In the genomic region with DNA sequence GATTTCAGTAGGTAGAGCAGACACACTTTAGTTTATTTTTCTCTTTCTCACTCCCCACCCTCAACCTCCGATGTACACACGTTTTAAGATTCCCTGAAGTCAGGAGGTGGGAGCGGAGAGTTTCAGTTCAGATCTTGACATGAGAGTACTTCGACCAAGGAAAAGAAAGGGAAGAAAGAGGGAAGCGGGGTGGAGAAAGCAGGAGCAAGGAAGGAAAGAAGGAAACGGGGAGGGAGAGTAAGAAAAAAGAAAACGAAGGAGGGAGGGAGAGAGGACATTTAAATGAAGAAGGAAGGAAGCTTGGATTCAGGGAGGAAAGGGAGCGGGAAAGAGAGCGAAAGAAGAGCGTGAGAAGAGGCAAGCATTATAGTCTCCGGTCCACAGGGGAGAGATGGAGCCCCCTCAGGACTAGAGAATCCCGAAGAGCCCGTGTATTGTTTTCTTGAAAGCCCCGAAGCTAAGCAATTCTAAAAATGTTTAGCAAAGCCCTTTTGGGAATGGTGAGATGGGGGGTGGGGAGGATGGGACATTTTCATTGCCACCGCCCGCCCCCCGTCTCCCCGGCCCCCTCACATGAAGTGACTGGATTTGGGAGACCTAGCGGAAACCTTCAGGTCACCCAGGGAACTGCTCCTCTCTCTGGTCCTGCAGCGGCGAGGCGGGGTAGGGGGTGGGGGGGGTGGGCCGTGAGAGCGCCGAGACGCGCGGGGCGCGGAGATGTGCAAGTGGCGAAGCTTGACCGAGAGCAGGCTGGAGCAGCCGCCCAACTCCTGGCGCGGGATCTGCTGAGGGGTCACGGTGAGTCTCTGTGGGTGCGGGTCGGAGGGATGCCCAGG, we compare ENCODE assay signal across 8 cellular contexts. TPM values are rescaled to one million over a fixed set of nuclear protein-coding genes. Genes with fewer than 3 reads are reported as not detected.
DNase-seq lines count a peak whose midpoint lies in the region; ATAC-seq and TF ChIP-seq lines count a peak whose summit lies in the region.

No MANE protein-coding gene starts in this region.

- intact Hi-C loops in Right ventricle myocardium inferior (cut with DNase I) (no loop called here), cardiac septum (cut with DNase I) (no loop called here), aorta (cut with DNase I) (no loop called here)

- H3K27ac ChIP-seq in mesodermal cell (ENCODE audit: low read depth, low read length, severe bottlenecking) (no peak overlapping the region), aorta (ENCODE audit: low read depth in 1 of 2, low read length in 2 of 2) (no peak overlapping the region)

- peak; percentile 43 for TF ChIP-seq CTCF in chondrocyte (IDR thresholded peaks at IDR 0.05)

- H3K9me3 Mint-ChIP-seq in chondrocyte (ENCODE audit: low read depth): peaks cover 9% of the 10 kb centered on the region

- peaks cover 33% of the 10 kb centered on the region for H3K27me3 Mint-ChIP-seq in chondrocyte (ENCODE audit: low read depth)

- no peaks in the 10 kb centered on the region for H3K27me3 ChIP-seq in aorta (ENCODE audit: control insufficient read depth in 1 of 2, insufficient read depth in 2 of 2, low read length in 1 of 2)

- H3K9me3 ChIP-seq in mesodermal cell (ENCODE audit: control insufficient read depth, low read length) (no peaks in the 10 kb centered on the region), aorta (ENCODE audit: control insufficient read depth, low read length) (peaks cover 1% of the 10 kb centered on the region)

- peak overlapping the region; percentile 65 for H3K4me3 Mint-ChIP-seq in chondrocyte (ENCODE audit: unreplicated experiment)

- no peaks in the 10 kb centered on the region for H3K36me3 Mint-ChIP-seq in chondrocyte (ENCODE audit: low read depth)

- H3K36me3 ChIP-seq in mesodermal cell (ENCODE audit: control insufficient read depth, insufficient read depth, low read length) (peaks cover 2% of the 10 kb centered on the region), aorta (ENCODE audit: control insufficient read depth in 1 of 2, insufficient read depth in 2 of 2, low read length in 1 of 2) (no peaks in the 10 kb centered on the region)

- ATAC-seq in Right ventricle myocardium inferior (peak; percentile 43), aorta (ENCODE audit: low FRiP score) (no peak), HG02588 (IDR thresholded peaks at IDR 0.05; ENCODE audit: unreplicated experiment) (no peak)

- H3K4me3 ChIP-seq in mesodermal cell (ENCODE audit: extremely low read depth, insufficient read depth, low read length, poor library complexity, severe bottlenecking) (peak overlapping the region; percentile 72), aorta (ENCODE audit: low read length in 2 of 2) (peak overlapping the region; percentile 19 to 42)

- H3K4me1 ChIP-seq in mesodermal cell (ENCODE audit: control insufficient read depth, insufficient read depth, low read length, poor library complexity, severe bottlenecking) (peaks cover 12% of the 10 kb centered on the region), aorta (ENCODE audit: control insufficient read depth in 1 of 2, insufficient read depth in 2 of 2, low read length in 2 of 2) (no peaks in the 10 kb centered on the region)

- H3K27ac Mint-ChIP-seq in chondrocyte (ENCODE audit: unreplicated experiment): peak overlapping the region; percentile 29

- 2 to 5% methylated on average over 16 to 17 of the region's 38 CpGs for WGBS in mesodermal cell (ENCODE audit: insufficient coverage in 2 of 2), 2 experiments
- WGBS in aorta, 2 donors: 2% methylated on average over 31 to 38 of the region's 38 CpGs

- DNase-seq in Right ventricle myocardium inferior (ENCODE audit: missing footprints) (no peak), cardiac septum (ENCODE audit: low spot score) (no peak), chondrocyte (ENCODE audit: low spot score) (no peak), aorta (no peak), MV-4-11 (lab: John Stamatoyannopoulos, UW) (no peak), NCI-H1436 treated with DMSO at 0.1 percent for 48 hours (lab: John Stamatoyannopoulos, UW) (no peak)

- peaks cover 19% of the 10 kb centered on the region for H3K4me1 Mint-ChIP-seq in chondrocyte (ENCODE audit: low read depth)

RNA-seq across cellular contexts. Expression of a gene that starts 0.9 kb away (rescaled TPM):
- total RNA-seq in Right ventricle myocardium inferior (4.8 TPM), cardiac septum (3.6 TPM), chondrocyte (1.7 to 8.9 TPM (median 2.5 TPM) in 3 replicates), aorta (1 to 10 TPM; 3.1 to 4.4 TPM)
- 39.8 TPM for polyA plus RNA-seq in mesodermal cell (2013, experiment 1 of 2)
- 43.8 TPM for polyA plus RNA-seq in mesodermal cell (2013, experiment 2 of 2)
- 10 to 100 TPM in 1 of 2 donors, under 1 TPM in 1; 0.05 to 18.4 TPM for polyA plus RNA-seq in aorta
